In genomic region chr17:16652847-16653366, GRCh38 we compare ENCODE assay signal across 8 cellular contexts. TPM values are rescaled to one million over a fixed set of nuclear protein-coding genes. Genes with fewer than 3 reads are reported as not detected.
DNase-seq lines count a peak whose midpoint lies in the region; ATAC-seq and TF ChIP-seq lines count a peak whose summit lies in the region.

No MANE protein-coding gene starts in this region.

- peak overlapping the region; percentile 83 for H3K27ac Mint-ChIP-seq in dendritic cell treated with granulocyte-macrophage colony-stimulating factor and Interleukin-4, amounts not matched to agents 40 ng/mL and 50 ng/mL, for 4 days

- H3K27me3 Mint-ChIP-seq in dendritic cell treated with granulocyte-macrophage colony-stimulating factor and Interleukin-4, amounts not matched to agents 40 ng/mL and 50 ng/mL, for 4 days = peaks cover 6% of the 10 kb centered on the region

- DNase-seq in NCI-H1694 (lab: John Stamatoyannopoulos, UW) (peak; percentile 19), NCI-H1694 treated with DMSO at 0.1 percent for 48 hours (lab: John Stamatoyannopoulos, UW) (no peak), NCI-H510A (lab: John Stamatoyannopoulos, UW) (peak; percentile 49), mucosa of descending colon (no peak)

- peak overlapping the region; percentile 28 for H3K4me3 ChIP-seq in mucosa of descending colon

- H3K4me3 Mint-ChIP-seq in dendritic cell treated with granulocyte-macrophage colony-stimulating factor and Interleukin-4, amounts not matched to agents 40 ng/mL and 50 ng/mL, for 4 days = peak overlapping the region; percentile 96

- TF ChIP-seq CTCF in mucosa of descending colon (IDR thresholded peaks at IDR 0.05) = no peak

- no peaks in the 10 kb centered on the region for H3K36me3 ChIP-seq in mucosa of descending colon (ENCODE audit: low read depth)

- H3K9me3 Mint-ChIP-seq in dendritic cell treated with granulocyte-macrophage colony-stimulating factor and Interleukin-4, amounts not matched to agents 40 ng/mL and 50 ng/mL, for 4 days = peaks cover 21% of the 10 kb centered on the region

- H3K4me1 ChIP-seq in mucosa of descending colon (ENCODE audit: low read depth) = peaks cover 7% of the 10 kb centered on the region

- no peaks in the 10 kb centered on the region for H3K9me3 ChIP-seq in mucosa of descending colon

- peaks cover 36% of the 10 kb centered on the region for H3K36me3 Mint-ChIP-seq in dendritic cell treated with granulocyte-macrophage colony-stimulating factor and Interleukin-4, amounts not matched to agents 40 ng/mL and 50 ng/mL, for 4 days (ENCODE audit: low read depth)

- peaks cover 16% of the 10 kb centered on the region for H3K4me1 Mint-ChIP-seq in dendritic cell treated with granulocyte-macrophage colony-stimulating factor and Interleukin-4, amounts not matched to agents 40 ng/mL and 50 ng/mL, for 4 days (ENCODE audit: low read depth)

- ATAC-seq in mucosa of descending colon (no peak), GM18868 (IDR thresholded peaks at IDR 0.05; ENCODE audit: unreplicated experiment) (no peak), HG03439 (IDR thresholded peaks at IDR 0.05; ENCODE audit: unreplicated experiment) (no peak), HG02642 (IDR thresholded peaks at IDR 0.05; ENCODE audit: poor library complexity, unreplicated experiment) (no peak)

- intact Hi-C loops in dendritic cell treated with granulocyte-macrophage colony-stimulating factor and Interleukin-4, amounts not matched to agents 40 ng/mL and 50 ng/mL, for 4 days (cut with micrococcal nuclease) = loop anchor here (10.0 kb wide), 1 partner anchor 68 kb away; no protein-coding TSS in a partner anchor
- intact Hi-C loops in mucosa of descending colon (cut with DNase I, micrococcal nuclease) = no loop called here

RNA-seq across cellular contexts. Expression of gene ZNF624, which starts 0.7 kb away (rescaled TPM):
- total RNA-seq in mucosa of descending colon = 1 to 10 TPM; 4.5 to 7.2 (median 4.7) TPM

RNA-seq across cellular contexts. Expression of gene CCDC144A, which starts 37.1 kb away (rescaled TPM):
- 1 to 10 TPM in 2 of 3 donors, under 1 TPM in 1; 0.53 to 9.9 (median 5.1) TPM for total RNA-seq in mucosa of descending colon

Comparison
In these comparisons a context has a peak if more than half of its experiments do, and no peak if none do; other contexts are left out.
1. DNase-seq: peak in NCI-H1694 (single experiment) and NCI-H510A (single experiment); none in NCI-H1694 treated with DMSO at 0.1 percent for 48 hours (single experiment) and mucosa of descending colon (0 of 3).